ENCODE assay signal across 14 cellular contexts in the genomic region with DNA sequence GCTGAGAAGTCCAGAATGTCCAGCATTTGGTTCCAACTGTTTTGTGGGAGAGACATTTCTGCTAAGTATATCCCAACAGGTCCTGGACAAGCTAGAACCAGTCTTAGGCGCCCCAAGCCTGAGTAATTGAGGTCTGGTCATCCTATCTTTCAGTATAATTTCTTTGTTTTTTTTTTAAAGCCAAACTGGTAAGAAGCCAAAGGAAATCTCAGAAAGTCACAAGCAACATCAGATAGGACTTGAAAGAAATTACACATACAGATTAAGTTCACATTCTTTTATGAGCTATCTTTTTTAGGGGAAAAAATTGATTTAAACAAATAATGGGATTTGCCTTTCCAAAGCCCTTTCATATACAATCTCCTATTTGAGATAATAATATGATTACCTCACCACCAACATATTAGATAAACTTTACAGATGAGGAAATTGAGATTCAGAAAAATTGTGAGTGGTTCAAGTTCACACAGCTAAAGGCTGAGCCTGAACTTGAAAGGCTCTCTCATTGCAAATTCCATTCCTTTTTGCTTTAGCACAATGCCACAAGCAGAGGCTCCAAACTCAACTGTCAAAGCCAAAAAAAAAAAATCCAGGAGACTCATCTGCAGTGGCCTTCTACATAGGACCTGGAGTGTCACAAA. TPM values are rescaled to one million over a fixed set of nuclear protein-coding genes. Genes with fewer than 3 reads are reported as not detected.
DNase-seq lines count a peak whose midpoint lies in the region; ATAC-seq, FAIRE-seq and TF ChIP-seq lines count a peak whose summit lies in the region.
"Had no signal": no experiment of that assay in that cellular context is flagged by ENCODE, and none has a peak within 500 bp of the region (broad histone marks: within the 10 kb centered on the region; RNA-seq: fewer than 3 reads in every experiment).

No MANE protein-coding gene starts in this region.

- intact Hi-C loops in gastrocnemius medialis (cut with DNase I; ENCODE audit: low total_unique reads): loop anchor here (5.0 kb wide), 1 partner anchor 201 kb away; no protein-coding TSS in a partner anchor

- no peaks in the 10 kb centered on the region for H3K27me3 Mint-ChIP-seq in astrocyte (ENCODE audit: low read depth, unreplicated experiment)

- no peaks in the 10 kb centered on the region for H3K27me3 ChIP-seq in astrocyte (ENCODE audit: insufficient read depth, low read length)
- H3K27me3 ChIP-seq in gastroesophageal sphincter: no peaks in the 10 kb centered on the region
- H3K27me3 ChIP-seq in gastrocnemius medialis: no peaks in the 10 kb centered on the region
- H3K27me3 ChIP-seq: SJSA1 had no signal

- DNase-seq in Daoy (ENCODE audit: low read depth): peak; percentile 22
- peak; percentile 77 for DNase-seq in astrocyte (ENCODE audit: low read depth)
- no peak for DNase-seq in gastrocnemius medialis
- no peak for DNase-seq in activated gamma-delta T cell treated with Interleukin-2 at 50 U/mL for 16 hours
- DNase-seq in stimulated activated naive CD4-positive, alpha-beta T cell treated with Interleukin-2 at 50 U/mL for 16 hours (lab: John Stamatoyannopoulos, UW): no peak
- DNase-seq in NCI-H187 (lab: John Stamatoyannopoulos, UW): no peak
- no peak for DNase-seq in NCI-H2227 treated with DMSO at 0.1 percent for 48 hours (lab: John Stamatoyannopoulos, UW)
- DNase-seq: activated effector memory CD4-positive, alpha-beta T cell treated with anti-CD3 and anti-CD28 coated beads, Interleukin-2, amount 50 U/mL, for 16 hours; AML-193; effector CD4-positive, alpha-beta T cell; NCI-H524 treated with DMSO at 0.1 percent for 48 hours had no signal

- H3K9me3 ChIP-seq in astrocyte (ENCODE audit: insufficient read depth, low read depth, low read length) (no peaks in the 10 kb centered on the region), gastroesophageal sphincter (no peaks in the 10 kb centered on the region), gastrocnemius medialis (no peaks in the 10 kb centered on the region)
- H3K9me3 ChIP-seq: SJSA1 had no signal

- no peak overlapping the region for H2AFZ ChIP-seq in astrocyte (ENCODE audit: low read depth, low read length)

- H3K27ac ChIP-seq in astrocyte (ENCODE audit: low read depth, low read length): peak overlapping the region; percentile 73
- H3K27ac ChIP-seq in gastroesophageal sphincter: peak overlapping the region; percentile 31 to 86 (median 82)
- peak overlapping the region; percentile 80 to 97 (median 92) for H3K27ac ChIP-seq in gastrocnemius medialis
- H3K27ac ChIP-seq: SJSA1 had no signal

- TF ChIP-seq CTCF in astrocyte (IDR thresholded peaks at IDR 0.05; ENCODE audit: insufficient read depth, low read depth, low read length): no peak
- TF ChIP-seq CTCF in gastroesophageal sphincter (IDR thresholded peaks at IDR 0.05): no peak
- no peak for TF ChIP-seq CTCF in gastrocnemius medialis (IDR thresholded peaks at IDR 0.05 in 4 of 5, conservative IDR thresholded peaks at IDR 0.05 in 1 of 5)

- H3K9me3 Mint-ChIP-seq in astrocyte (ENCODE audit: unreplicated experiment): no peaks in the 10 kb centered on the region

- peak overlapping the region; percentile 16 for H3K27ac Mint-ChIP-seq in astrocyte (ENCODE audit: unreplicated experiment)

- H3K4me3 ChIP-seq in astrocyte (ENCODE audit: insufficient read depth, low read depth, low read length) (no peak overlapping the region), gastroesophageal sphincter (no peak overlapping the region), gastrocnemius medialis (peak overlapping the region in 3 of 4 donors; percentile 31 to 52 (median 34))
- H3K4me3 ChIP-seq: SJSA1 had no signal

- peaks cover 5% of the 10 kb centered on the region for H3K36me3 Mint-ChIP-seq in astrocyte (ENCODE audit: low read depth, unreplicated experiment)

- H3K79me2 ChIP-seq in astrocyte (ENCODE audit: insufficient read depth, low read length): peaks cover 77% of the 10 kb centered on the region

- H3K9ac ChIP-seq in astrocyte (ENCODE audit: low read length): peak overlapping the region; percentile 38

- no peak for TF ChIP-seq EP300 in gastroesophageal sphincter (IDR thresholded peaks at IDR 0.05)

- no peak for ATAC-seq in gastroesophageal sphincter
- no peak for ATAC-seq in gastrocnemius medialis

- H3K36me3 ChIP-seq in astrocyte (ENCODE audit: insufficient read depth, low read length) (no peaks in the 10 kb centered on the region), gastroesophageal sphincter (no peaks in the 10 kb centered on the region), gastrocnemius medialis (peaks cover 0 to 3% of the 10 kb centered on the region in 2 donors)

- H3K4me1 ChIP-seq in astrocyte (ENCODE audit: insufficient read depth, low read length): peaks cover 51% of the 10 kb centered on the region
- H3K4me1 ChIP-seq in gastroesophageal sphincter: peaks cover 0 to 78% (median 14%) of the 10 kb centered on the region in 3 donors
- peaks cover 83 to 90% of the 10 kb centered on the region in 2 donors for H3K4me1 ChIP-seq in gastrocnemius medialis

- TF ChIP-seq POLR2A in gastroesophageal sphincter (IDR thresholded peaks at IDR 0.05) (no peak), gastrocnemius medialis (IDR thresholded peaks at IDR 0.05) (peak in 1 of 2 donors; percentile 14)

- peak overlapping the region; percentile 37 for H3K4me2 ChIP-seq in astrocyte (ENCODE audit: low read length)

- in situ Hi-C loops in gastrocnemius medialis (cut with MboI; ENCODE audit: low sequenced_read_pairs in 4 of 4): no loop called here

- peaks cover 27% of the 10 kb centered on the region for H4K20me1 ChIP-seq in astrocyte (ENCODE audit: insufficient read depth, low read length)

- H3K4me1 Mint-ChIP-seq in astrocyte (ENCODE audit: low read depth, unreplicated experiment): peaks cover 68% of the 10 kb centered on the region

- WGBS in gastroesophageal sphincter (ENCODE audit: low coverage in 1 of 2), 2 donors: 73 to 83% methylated on average over 1 of the region's 1 CpG

- H3K4me3 Mint-ChIP-seq in astrocyte (ENCODE audit: unreplicated experiment): no peak overlapping the region

- no peak for FAIRE-seq in astrocyte (lab: Jason Lieb, UNC)
- FAIRE-seq: G401.6 had no signal

RNA-seq across cellular contexts. Expression of gene PDLIM1, which starts 15.0 kb away (rescaled TPM):
- 17.7 and 21.9 TPM in 2 replicates for total RNA-seq in Daoy (2014; rRNA removed; shearing (Covaris generic))
- total RNA-seq in astrocyte (316 and 320 TPM in 2 replicates), gastroesophageal sphincter (10 to 100 TPM; 25.4 to 74.1 (median 68.5) TPM), gastrocnemius medialis (100 to 1,000 TPM; 157 to 572 (median 272) TPM)

Comparison
In these comparisons a context has a peak if more than half of its experiments do, and no peak if none do; other contexts are left out.
1. DNase-seq: peak in Daoy (single experiment) and astrocyte (single experiment); none in gastrocnemius medialis (0 of 2), activated gamma-delta T cell treated with Interleukin-2 at 50 U/mL for 16 hours (single experiment), stimulated activated naive CD4-positive, alpha-beta T cell treated with Interleukin-2 at 50 U/mL for 16 hours (single experiment), NCI-H187 (0 of 2) and NCI-H2227 treated with DMSO at 0.1 percent for 48 hours (single experiment).
2. H3K4me3 ChIP-seq: peak in gastrocnemius medialis (3 of 4); none in astrocyte (single experiment) and gastroesophageal sphincter (0 of 2).
3. Peak in every context shown above with its lines, with median percentiles within 50 percentile points of each other: H3K27ac ChIP-seq.